9 cellular contexts compared by ENCODE assay signal in genomic region chr17:50210249-50211225, GRCh38. TPM values are rescaled to one million over a fixed set of nuclear protein-coding genes. Genes with fewer than 3 reads are reported as not detected.
DNase-seq lines count a peak whose midpoint lies in the region; ATAC-seq and TF ChIP-seq lines count a peak whose summit lies in the region.
"Had no signal": no experiment of that assay in that cellular context is flagged by ENCODE, and none has a peak within 500 bp of the region (broad histone marks: within the 10 kb centered on the region; RNA-seq: fewer than 3 reads in every experiment).

No MANE protein-coding gene starts in this region.

- no peak for ATAC-seq in GM21786 (IDR thresholded peaks at IDR 0.05; ENCODE audit: unreplicated experiment)

- DNase-seq in AG04449 (ENCODE audit: low read depth, low spot score) (peak; percentile 94), NB4 (ENCODE audit: low read depth) (peak; percentile 60), epithelial cell of esophagus (ENCODE audit: low read depth) (peak; percentile 53), myocyte (ENCODE audit: low read depth) (peak; percentile 99), NCI-H524 (lab: John Stamatoyannopoulos, UW) (no peak), NCI-H446 treated with DMSO at 0.1 percent for 48 hours (lab: John Stamatoyannopoulos, UW) (no peak)
- DNase-seq in stimulated activated CD4-positive, alpha-beta T cell treated with anti-CD3 and anti-CD28 coated beads, Interleukin-2, amount 100 ng/mL, for 48 hours, result no peak
- DNase-seq: MV-4-11 had no signal

- POLR2A ChIA-PET in AG04449 (lab: Yijun Ruan, JAX), result interaction anchor here (0.6 to 44.9 kb wide), 11 partner anchors 8 to 80 kb away, joined by 3 to 2316 read pairs (median 4); partner anchors contain the start of genes COL1A1 and TMEM92

- TF ChIP-seq POLR2A in NB4 (IDR thresholded peaks at IDR 0.05; ENCODE audit: extremely low read depth, insufficient read length), result no peak

- no peak for TF ChIP-seq CTCF in AG04449 (IDR thresholded peaks at IDR 0.05; ENCODE audit: insufficient read depth, low read length, missing control alignments)
- TF ChIP-seq CTCF in NB4 (IDR thresholded peaks at IDR 0.05; ENCODE audit: low read depth, low read length), result no peak
- TF ChIP-seq CTCF in epithelial cell of esophagus (IDR thresholded peaks at IDR 0.05; ENCODE audit: insufficient read depth, low read depth, low read length, missing control alignments), result no peak

- H3K4me3 ChIP-seq in AG04449 (ENCODE audit: low read depth, low read length) (peak overlapping the region; percentile 51), NB4 (ENCODE audit: low read depth, low read length) (no peak overlapping the region), epithelial cell of esophagus (ENCODE audit: low read length) (no peak overlapping the region)

- CTCF ChIA-PET in AG04449 (lab: Yijun Ruan, JAX), result interaction anchor here (0.7 to 24.1 kb wide), 8 partner anchors 8 to 116 kb away, joined by 3 to 489 read pairs (median 4); partner anchors contain the start of genes COL1A1 and TMEM92

RNA-seq across cellular contexts. Expression of gene COL1A1, which starts 9.1 kb away (rescaled TPM):
- total RNA-seq in myocyte, result 604 and 719 TPM in 2 replicates
- 15,153 TPM for polyA plus RNA-seq in myocyte (2012)

RNA-seq across cellular contexts. Expression of gene SGCA, which starts 44.7 kb away (rescaled TPM):
- 428 and 447 TPM in 2 replicates for total RNA-seq in myocyte
- 303 TPM for polyA plus RNA-seq in myocyte (2012)

Comparison
In these comparisons a context has a peak if more than half of its experiments do, and no peak if none do; other contexts are left out.
1. DNase-seq: peak in AG04449 (single experiment), NB4 (single experiment), epithelial cell of esophagus (single experiment) and myocyte (single experiment); none in stimulated activated CD4-positive, alpha-beta T cell treated with anti-CD3 and anti-CD28 coated beads, Interleukin-2, amount 100 ng/mL, for 48 hours (0 of 2), NCI-H524 (0 of 2) and NCI-H446 treated with DMSO at 0.1 percent for 48 hours (single experiment).